In genomic region chr2:43424262-43425207, GRCh38 we compare ENCODE assay signal across 1 cellular context.
A peak's percentile ranks its signal among the peaks of the same experiment; 100 is the strongest.
TF ChIP-seq lines count a peak whose summit lies in the region.

No MANE protein-coding gene starts in this region.

TF ChIP-seq in HepG2, 621 proteins besides CTCF, POLR2A, EP300 and RAD21 (continued from another document and continues in another):
- TF ChIP-seq ZFP37 (CRISPR knock-in tag; IDR thresholded peaks at IDR 0.05; ENCODE audit: borderline replicate concordance) (no peak), SCMH1 (CRISPR knock-in tag; IDR thresholded peaks at IDR 0.05; ENCODE audit: borderline replicate concordance) (no peak), CREB1 (IDR thresholded peaks at IDR 0.05) (no peak), CREB1 (CRISPR knock-in tag; IDR thresholded peaks at IDR 0.05) (peak; percentile 75; the same call in 1 of the 2 replicates), ZNF513 (CRISPR knock-in tag; conservative IDR thresholded peaks at IDR 0.05) (no peak), ZNF337 (CRISPR knock-in tag; IDR thresholded peaks at IDR 0.05; ENCODE audit: borderline replicate concordance, low read depth) (no peak), ZFYVE20 (CRISPR knock-in tag; IDR thresholded peaks at IDR 0.05; ENCODE audit: borderline replicate concordance, low read depth) (no peak), ZNF501 (CRISPR knock-in tag; IDR thresholded peaks at IDR 0.05) (no peak), ZNF713 (CRISPR knock-in tag; IDR thresholded peaks at IDR 0.05) (no peak), ZSCAN12 (CRISPR knock-in tag; IDR thresholded peaks at IDR 0.05) (no peak), POGZ (CRISPR knock-in tag; IDR thresholded peaks at IDR 0.05) (no peak; the same call in 1 of the 2 replicates), THAP11 (CRISPR knock-in tag; IDR thresholded peaks at IDR 0.05) (peak; percentile 72), SYNCRIP (IDR thresholded peaks at IDR 0.05; ENCODE audit: insufficient read depth, low read depth, low read length) (no peak), CCDC6 (CRISPR knock-in tag; IDR thresholded peaks at IDR 0.05) (peak; percentile 55; the same call in 1 of the 2 replicates), AGO2 (optimal IDR thresholded peaks at IDR 0.05; ENCODE audit: low read depth, low read length) (no peak), POLR2AphosphoS5 (IDR thresholded peaks at IDR 0.05; ENCODE audit: low read depth, low read length) (no peak), FIP1L1 (IDR thresholded peaks at IDR 0.05; ENCODE audit: borderline replicate concordance, insufficient read depth, low read depth, low read length) (no peak), TFE3 (CRISPR knock-in tag; IDR thresholded peaks at IDR 0.05) (no peak), HINFP (CRISPR knock-in tag; IDR thresholded peaks at IDR 0.05; ENCODE audit: low read depth) (no peak), KLF13 (CRISPR knock-in tag; IDR thresholded peaks at IDR 0.05) (no peak), YEATS4 (CRISPR knock-in tag; IDR thresholded peaks at IDR 0.05; ENCODE audit: borderline replicate concordance) (peak; percentile 63; the same call in 1 of the 2 replicates), HIC2 (CRISPR knock-in tag; IDR thresholded peaks at IDR 0.05; ENCODE audit: low read depth) (no peak), SMAD1 (CRISPR knock-in tag; IDR thresholded peaks at IDR 0.05; ENCODE audit: borderline replicate concordance, low read depth) (no peak), ZNF138 (CRISPR knock-in tag; IDR thresholded peaks at IDR 0.05; ENCODE audit: low read depth) (no peak), ZGPAT (CRISPR knock-in tag; IDR thresholded peaks at IDR 0.05) (peak; percentile 71), FOXA3 (CRISPR knock-in tag; IDR thresholded peaks at IDR 0.05) (peak; percentile 89), ATF3 (CRISPR knock-in tag; IDR thresholded peaks at IDR 0.05) (no peak), GTF3A (CRISPR knock-in tag; conservative IDR thresholded peaks at IDR 0.05) (no peak), ATF7-NPFF (CRISPR knock-in tag; IDR thresholded peaks at IDR 0.05; ENCODE audit: low read depth) (0 out of 2 replicates have a peak, but pooled peaks have one; percentile 35), ZNF605 (CRISPR knock-in tag; IDR thresholded peaks at IDR 0.05) (no peak), MTF1 (CRISPR knock-in tag; IDR thresholded peaks at IDR 0.05) (no peak), MTA3 (CRISPR knock-in tag; IDR thresholded peaks at IDR 0.05) (no peak), MED8 (CRISPR knock-in tag; IDR thresholded peaks at IDR 0.05; ENCODE audit: insufficient replicate concordance) (no peak), KDM5B (CRISPR knock-in tag; IDR thresholded peaks at IDR 0.05; ENCODE audit: borderline replicate concordance) (no peak)
- TF ChIP-seq, protein P1, sequence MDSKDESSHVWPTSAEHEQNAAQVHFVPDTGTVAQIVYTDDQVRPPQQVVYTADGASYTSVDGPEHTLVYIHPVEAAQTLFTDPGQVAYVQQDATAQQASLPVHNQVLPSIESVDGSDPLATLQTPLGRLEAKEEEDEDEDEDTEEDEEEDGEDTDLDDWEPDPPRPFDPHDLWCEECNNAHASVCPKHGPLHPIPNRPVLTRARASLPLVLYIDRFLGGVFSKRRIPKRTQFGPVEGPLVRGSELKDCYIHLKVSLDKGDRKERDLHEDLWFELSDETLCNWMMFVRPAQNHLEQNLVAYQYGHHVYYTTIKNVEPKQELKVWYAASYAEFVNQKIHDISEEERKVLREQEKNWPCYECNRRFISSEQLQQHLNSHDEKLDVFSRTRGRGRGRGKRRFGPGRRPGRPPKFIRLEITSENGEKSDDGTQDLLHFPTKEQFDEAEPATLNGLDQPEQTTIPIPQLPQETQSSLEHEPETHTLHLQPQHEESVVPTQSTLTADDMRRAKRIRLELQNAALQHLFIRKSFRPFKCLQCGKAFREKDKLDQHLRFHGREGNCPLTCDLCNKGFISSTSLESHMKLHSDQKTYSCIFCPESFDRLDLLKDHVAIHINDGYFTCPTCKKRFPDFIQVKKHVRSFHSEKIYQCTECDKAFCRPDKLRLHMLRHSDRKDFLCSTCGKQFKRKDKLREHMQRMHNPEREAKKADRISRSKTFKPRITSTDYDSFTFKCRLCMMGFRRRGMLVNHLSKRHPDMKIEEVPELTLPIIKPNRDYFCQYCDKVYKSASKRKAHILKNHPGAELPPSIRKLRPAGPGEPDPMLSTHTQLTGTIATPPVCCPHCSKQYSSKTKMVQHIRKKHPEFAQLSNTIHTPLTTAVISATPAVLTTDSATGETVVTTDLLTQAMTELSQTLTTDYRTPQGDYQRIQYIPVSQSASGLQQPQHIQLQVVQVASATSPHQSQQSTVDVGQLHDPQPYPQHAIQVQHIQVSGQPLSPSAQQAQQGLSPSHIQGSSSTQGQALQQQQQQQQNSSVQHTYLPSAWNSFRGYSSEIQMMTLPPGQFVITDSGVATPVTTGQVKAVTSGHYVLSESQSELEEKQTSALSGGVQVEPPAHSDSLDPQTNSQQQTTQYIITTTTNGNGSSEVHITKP (CRISPR knock-in tag; IDR thresholded peaks at IDR 0.05; ENCODE audit: low read depth): no peak
- TF ChIP-seq, protein P2, sequence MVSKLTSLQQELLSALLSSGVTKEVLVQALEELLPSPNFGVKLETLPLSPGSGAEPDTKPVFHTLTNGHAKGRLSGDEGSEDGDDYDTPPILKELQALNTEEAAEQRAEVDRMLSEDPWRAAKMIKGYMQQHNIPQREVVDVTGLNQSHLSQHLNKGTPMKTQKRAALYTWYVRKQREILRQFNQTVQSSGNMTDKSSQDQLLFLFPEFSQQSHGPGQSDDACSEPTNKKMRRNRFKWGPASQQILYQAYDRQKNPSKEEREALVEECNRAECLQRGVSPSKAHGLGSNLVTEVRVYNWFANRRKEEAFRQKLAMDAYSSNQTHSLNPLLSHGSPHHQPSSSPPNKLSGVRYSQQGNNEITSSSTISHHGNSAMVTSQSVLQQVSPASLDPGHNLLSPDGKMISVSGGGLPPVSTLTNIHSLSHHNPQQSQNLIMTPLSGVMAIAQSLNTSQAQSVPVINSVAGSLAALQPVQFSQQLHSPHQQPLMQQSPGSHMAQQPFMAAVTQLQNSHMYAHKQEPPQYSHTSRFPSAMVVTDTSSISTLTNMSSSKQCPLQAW (CRISPR knock-in tag; IDR thresholded peaks at IDR 0.05): no peak
- TF ChIP-seq, protein P3, sequence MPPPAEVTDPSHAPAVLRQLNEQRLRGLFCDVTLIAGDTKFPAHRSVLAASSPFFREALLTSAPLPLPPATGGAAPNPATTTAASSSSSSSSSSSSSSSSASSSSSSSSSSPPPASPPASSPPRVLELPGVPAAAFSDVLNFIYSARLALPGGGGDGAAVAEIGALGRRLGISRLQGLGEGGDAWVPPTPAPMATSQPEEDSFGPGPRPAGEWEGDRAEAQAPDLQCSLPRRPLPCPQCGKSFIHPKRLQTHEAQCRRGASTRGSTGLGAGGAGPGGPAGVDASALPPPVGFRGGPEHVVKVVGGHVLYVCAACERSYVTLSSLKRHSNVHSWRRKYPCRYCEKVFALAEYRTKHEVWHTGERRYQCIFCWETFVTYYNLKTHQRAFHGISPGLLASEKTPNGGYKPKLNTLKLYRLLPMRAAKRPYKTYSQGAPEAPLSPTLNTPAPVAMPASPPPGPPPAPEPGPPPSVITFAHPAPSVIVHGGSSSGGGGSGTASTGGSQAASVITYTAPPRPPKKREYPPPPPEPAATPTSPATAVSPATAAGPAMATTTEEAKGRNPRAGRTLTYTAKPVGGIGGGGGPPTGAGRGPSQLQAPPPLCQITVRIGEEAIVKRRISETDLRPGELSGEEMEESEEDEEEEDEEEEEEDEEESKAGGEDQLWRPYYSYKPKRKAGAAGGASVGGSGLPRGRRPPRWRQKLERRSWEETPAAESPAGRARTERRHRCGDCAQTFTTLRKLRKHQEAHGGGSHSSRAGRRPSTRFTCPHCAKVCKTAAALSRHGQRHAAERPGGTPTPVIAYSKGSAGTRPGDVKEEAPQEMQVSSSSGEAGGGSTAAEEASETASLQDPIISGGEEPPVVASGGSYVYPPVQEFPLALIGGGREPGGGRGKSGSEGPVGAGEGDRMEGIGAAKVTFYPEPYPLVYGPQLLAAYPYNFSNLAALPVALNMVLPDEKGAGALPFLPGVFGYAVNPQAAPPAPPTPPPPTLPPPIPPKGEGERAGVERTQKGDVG (CRISPR knock-in tag; IDR thresholded peaks at IDR 0.05; ENCODE audit: borderline replicate concordance): no peak
- TF ChIP-seq, protein P4, sequence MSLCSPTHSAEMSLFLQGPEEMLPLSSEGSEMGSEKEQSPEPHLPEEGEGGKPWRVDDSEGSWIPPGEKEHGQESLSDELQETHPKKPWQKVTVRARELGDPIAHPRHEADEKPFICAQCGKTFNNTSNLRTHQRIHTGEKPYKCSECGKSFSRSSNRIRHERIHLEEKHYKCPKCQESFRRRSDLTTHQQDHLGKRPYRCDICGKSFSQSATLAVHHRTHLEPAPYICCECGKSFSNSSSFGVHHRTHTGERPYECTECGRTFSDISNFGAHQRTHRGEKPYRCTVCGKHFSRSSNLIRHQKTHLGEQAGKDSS (CRISPR knock-in tag; IDR thresholded peaks at IDR 0.05; ENCODE audit: borderline replicate concordance, low read depth): no peak
